ENCODE assay signal across 1 cellular context in the genomic region with DNA sequence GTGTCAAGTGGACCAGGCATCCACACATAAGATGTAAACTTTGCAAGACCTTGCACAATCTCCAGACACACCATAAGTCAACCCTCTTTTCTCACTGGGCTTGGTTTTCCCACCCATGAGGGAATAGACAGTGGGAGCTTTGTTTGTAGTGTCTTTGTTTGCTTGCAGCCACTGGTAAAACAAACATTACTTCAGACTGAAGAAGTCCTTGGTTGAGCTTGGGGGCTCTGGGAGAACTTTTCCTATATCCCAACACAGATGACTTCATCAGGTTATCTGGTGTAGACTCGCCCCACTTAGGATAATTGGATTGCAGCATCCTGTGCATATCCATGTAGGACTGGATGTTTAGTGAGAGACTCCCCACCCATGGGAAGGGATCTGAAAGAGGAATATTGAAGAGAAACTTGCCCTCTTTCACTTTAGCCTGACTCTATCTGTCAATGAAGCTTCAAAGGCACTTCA.
TF ChIP-seq lines count a peak whose summit lies in the region.

No MANE protein-coding gene starts in this region.

TF ChIP-seq in HEK293, 187 proteins besides CTCF, POLR2A, EP300 and RAD21 (continued from another document and continues in another):
- TF ChIP-seq FEZF1 (tag by site-specific recombination; IDR thresholded peaks at IDR 0.05) (peak; percentile 81), PRDM1 (tag by site-specific recombination; IDR thresholded peaks at IDR 0.05) (peak; percentile 75), KLF16 (tag by site-specific recombination; IDR thresholded peaks at IDR 0.05) (no peak), SP7 (tag by site-specific recombination; IDR thresholded peaks at IDR 0.05) (peak; percentile 90), KLF7 (tag by site-specific recombination; IDR thresholded peaks at IDR 0.05; ENCODE audit: borderline replicate concordance) (peak; percentile 82; the same call in 1 of the 2 replicates), ZXDB (tag by site-specific recombination; IDR thresholded peaks at IDR 0.05) (peak; percentile 88), ZFP69B (tag by site-specific recombination; IDR thresholded peaks at IDR 0.05) (0 out of 2 replicates have a peak, but pooled peaks have one; percentile 43), ZNF548 (tag by site-specific recombination; IDR thresholded peaks at IDR 0.05) (no peak), ZNF768 (tag by site-specific recombination; IDR thresholded peaks at IDR 0.05) (no peak), ZNF248 (tag by site-specific recombination; IDR thresholded peaks at IDR 0.05) (no peak), ZNF664 (tag by site-specific recombination; IDR thresholded peaks at IDR 0.05) (0 out of 2 replicates have a peak, but pooled peaks have one; percentile 35), GLIS1 (tag by site-specific recombination; IDR thresholded peaks at IDR 0.05) (peak; percentile 89), MYNN (tag by site-specific recombination; IDR thresholded peaks at IDR 0.05; ENCODE audit: borderline replicate concordance) (no peak), ZNF335 (tag by site-specific recombination; conservative IDR thresholded peaks at IDR 0.05) (0 out of 2 replicates have a peak, but pooled peaks have one; percentile 53), ZBTB17 (tag by site-specific recombination; IDR thresholded peaks at IDR 0.05) (peak; percentile 95), ZNF416 (tag by site-specific recombination; IDR thresholded peaks at IDR 0.05) (no peak), ZNF266 (tag by site-specific recombination; IDR thresholded peaks at IDR 0.05; ENCODE audit: low read depth) (no peak)
- TF ChIP-seq, protein P1, sequence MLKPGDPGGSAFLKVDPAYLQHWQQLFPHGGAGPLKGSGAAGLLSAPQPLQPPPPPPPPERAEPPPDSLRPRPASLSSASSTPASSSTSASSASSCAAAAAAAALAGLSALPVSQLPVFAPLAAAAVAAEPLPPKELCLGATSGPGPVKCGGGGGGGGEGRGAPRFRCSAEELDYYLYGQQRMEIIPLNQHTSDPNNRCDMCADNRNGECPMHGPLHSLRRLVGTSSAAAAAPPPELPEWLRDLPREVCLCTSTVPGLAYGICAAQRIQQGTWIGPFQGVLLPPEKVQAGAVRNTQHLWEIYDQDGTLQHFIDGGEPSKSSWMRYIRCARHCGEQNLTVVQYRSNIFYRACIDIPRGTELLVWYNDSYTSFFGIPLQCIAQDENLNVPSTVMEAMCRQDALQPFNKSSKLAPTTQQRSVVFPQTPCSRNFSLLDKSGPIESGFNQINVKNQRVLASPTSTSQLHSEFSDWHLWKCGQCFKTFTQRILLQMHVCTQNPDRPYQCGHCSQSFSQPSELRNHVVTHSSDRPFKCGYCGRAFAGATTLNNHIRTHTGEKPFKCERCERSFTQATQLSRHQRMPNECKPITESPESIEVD (tag by site-specific recombination; IDR thresholded peaks at IDR 0.05): peak; percentile 90
- TF ChIP-seq, protein P2, sequence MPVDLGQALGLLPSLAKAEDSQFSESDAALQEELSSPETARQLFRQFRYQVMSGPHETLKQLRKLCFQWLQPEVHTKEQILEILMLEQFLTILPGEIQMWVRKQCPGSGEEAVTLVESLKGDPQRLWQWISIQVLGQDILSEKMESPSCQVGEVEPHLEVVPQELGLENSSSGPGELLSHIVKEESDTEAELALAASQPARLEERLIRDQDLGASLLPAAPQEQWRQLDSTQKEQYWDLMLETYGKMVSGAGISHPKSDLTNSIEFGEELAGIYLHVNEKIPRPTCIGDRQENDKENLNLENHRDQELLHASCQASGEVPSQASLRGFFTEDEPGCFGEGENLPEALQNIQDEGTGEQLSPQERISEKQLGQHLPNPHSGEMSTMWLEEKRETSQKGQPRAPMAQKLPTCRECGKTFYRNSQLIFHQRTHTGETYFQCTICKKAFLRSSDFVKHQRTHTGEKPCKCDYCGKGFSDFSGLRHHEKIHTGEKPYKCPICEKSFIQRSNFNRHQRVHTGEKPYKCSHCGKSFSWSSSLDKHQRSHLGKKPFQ (tag by site-specific recombination; IDR thresholded peaks at IDR 0.05): peak; percentile 79; the same call in 1 of the 2 replicates
- TF ChIP-seq, protein P3, sequence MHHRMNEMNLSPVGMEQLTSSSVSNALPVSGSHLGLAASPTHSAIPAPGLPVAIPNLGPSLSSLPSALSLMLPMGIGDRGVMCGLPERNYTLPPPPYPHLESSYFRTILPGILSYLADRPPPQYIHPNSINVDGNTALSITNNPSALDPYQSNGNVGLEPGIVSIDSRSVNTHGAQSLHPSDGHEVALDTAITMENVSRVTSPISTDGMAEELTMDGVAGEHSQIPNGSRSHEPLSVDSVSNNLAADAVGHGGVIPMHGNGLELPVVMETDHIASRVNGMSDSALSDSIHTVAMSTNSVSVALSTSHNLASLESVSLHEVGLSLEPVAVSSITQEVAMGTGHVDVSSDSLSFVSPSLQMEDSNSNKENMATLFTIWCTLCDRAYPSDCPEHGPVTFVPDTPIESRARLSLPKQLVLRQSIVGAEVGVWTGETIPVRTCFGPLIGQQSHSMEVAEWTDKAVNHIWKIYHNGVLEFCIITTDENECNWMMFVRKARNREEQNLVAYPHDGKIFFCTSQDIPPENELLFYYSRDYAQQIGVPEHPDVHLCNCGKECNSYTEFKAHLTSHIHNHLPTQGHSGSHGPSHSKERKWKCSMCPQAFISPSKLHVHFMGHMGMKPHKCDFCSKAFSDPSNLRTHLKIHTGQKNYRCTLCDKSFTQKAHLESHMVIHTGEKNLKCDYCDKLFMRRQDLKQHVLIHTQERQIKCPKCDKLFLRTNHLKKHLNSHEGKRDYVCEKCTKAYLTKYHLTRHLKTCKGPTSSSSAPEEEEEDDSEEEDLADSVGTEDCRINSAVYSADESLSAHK (tag by site-specific recombination; IDR thresholded peaks at IDR 0.05): peak; percentile 77; the same call in 1 of the 2 replicates
- TF ChIP-seq, protein P4, sequence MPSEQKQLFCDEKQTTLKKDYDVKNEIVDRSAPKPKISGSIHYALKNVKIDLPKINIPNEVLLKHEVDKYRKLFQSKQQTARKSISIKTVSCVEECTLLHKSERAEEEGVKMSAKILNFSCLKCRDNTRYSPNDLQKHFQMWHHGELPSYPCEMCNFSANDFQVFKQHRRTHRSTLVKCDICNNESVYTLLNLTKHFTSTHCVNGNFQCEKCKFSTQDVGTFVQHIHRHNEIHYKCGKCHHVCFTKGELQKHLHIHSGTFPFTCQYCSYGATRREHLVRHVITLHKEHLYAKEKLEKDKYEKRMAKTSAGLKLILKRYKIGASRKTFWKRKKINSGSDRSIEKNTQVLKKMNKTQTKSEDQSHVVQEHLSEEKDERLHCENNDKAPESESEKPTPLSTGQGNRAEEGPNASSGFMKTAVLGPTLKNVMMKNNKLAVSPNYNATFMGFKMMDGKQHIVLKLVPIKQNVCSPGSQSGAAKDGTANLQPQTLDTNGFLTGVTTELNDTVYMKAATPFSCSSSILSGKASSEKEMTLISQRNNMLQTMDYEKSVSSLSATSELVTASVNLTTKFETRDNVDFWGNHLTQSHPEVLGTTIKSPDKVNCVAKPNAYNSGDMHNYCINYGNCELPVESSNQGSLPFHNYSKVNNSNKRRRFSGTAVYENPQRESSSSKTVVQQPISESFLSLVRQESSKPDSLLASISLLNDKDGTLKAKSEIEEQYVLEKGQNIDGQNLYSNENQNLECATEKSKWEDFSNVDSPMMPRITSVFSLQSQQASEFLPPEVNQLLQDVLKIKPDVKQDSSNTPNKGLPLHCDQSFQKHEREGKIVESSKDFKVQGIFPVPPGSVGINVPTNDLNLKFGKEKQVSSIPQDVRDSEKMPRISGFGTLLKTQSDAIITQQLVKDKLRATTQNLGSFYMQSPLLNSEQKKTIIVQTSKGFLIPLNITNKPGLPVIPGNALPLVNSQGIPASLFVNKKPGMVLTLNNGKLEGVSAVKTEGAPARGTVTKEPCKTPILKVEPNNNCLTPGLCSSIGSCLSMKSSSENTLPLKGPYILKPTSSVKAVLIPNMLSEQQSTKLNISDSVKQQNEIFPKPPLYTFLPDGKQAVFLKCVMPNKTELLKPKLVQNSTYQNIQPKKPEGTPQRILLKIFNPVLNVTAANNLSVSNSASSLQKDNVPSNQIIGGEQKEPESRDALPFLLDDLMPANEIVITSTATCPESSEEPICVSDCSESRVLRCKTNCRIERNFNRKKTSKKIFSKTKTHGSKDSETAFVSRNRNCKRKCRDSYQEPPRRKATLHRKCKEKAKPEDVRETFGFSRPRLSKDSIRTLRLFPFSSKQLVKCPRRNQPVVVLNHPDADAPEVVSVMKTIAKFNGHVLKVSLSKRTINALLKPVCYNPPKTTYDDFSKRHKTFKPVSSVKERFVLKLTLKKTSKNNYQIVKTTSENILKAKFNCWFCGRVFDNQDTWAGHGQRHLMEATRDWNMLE (tag by site-specific recombination; conservative IDR thresholded peaks at IDR 0.05; ENCODE audit: low read depth): peak; percentile 61
- TF ChIP-seq, protein P5, sequence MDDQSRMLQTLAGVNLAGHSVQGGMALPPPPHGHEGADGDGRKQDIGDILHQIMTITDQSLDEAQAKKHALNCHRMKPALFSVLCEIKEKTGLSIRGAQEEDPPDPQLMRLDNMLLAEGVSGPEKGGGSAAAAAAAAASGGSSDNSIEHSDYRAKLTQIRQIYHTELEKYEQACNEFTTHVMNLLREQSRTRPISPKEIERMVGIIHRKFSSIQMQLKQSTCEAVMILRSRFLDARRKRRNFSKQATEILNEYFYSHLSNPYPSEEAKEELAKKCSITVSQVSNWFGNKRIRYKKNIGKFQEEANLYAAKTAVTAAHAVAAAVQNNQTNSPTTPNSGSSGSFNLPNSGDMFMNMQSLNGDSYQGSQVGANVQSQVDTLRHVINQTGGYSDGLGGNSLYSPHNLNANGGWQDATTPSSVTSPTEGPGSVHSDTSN (CRISPR knock-in tag; IDR thresholded peaks at IDR 0.05): no peak
- TF ChIP-seq, protein P6, sequence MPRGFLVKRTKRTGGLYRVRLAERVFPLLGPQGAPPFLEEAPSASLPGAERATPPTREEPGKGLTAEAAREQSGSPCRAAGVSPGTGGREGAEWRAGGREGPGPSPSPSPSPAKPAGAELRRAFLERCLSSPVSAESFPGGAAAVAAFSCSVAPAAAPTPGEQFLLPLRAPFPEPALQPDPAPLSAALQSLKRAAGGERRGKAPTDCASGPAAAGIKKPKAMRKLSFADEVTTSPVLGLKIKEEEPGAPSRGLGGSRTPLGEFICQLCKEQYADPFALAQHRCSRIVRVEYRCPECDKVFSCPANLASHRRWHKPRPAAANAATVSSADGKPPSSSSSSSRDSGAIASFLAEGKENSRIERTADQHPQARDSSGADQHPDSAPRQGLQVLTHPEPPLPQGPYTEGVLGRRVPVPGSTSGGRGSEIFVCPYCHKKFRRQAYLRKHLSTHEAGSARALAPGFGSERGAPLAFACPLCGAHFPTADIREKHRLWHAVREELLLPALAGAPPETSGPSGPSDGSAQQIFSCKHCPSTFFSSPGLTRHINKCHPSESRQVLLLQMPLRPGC (tag by site-specific recombination; IDR thresholded peaks at IDR 0.05): peak; percentile 92; the same call in 1 of the 2 replicates
- TF ChIP-seq, protein P7, sequence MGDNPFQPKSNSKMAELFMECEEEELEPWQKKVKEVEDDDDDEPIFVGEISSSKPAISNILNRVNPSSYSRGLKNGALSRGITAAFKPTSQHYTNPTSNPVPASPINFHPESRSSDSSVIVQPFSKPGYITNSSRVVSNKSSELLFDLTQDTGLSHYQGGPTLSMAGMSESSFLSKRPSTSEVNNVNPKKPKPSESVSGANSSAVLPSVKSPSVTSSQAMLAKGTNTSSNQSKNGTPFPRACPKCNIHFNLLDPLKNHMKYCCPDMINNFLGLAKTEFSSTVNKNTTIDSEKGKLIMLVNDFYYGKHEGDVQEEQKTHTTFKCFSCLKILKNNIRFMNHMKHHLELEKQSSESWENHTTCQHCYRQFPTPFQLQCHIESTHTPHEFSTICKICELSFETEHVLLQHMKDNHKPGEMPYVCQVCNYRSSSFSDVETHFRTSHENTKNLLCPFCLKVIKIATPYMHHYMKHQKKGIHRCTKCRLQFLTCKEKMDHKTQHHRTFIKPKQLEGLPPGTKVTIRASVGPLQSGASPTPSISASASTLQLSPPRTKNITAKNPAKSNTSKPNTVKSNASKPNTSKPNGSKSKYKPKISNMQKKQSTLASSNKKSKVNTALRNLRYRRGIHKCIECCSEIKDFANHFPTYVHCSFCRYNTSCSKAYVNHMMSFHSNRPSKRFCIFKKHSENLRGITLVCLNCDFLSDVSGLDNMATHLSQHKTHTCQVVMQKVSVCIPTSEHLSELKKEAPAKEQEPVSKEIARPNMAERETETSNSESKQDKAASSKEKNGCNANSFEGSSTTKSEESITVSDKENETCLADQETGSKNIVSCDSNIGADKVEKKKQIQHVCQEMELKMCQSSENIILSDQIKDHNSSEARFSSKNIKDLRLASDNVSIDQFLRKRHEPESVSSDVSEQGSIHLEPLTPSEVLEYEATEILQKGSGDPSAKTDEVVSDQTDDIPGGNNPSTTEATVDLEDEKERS (tag by site-specific recombination; IDR thresholded peaks at IDR 0.05): no peak
- TF ChIP-seq, protein P8, sequence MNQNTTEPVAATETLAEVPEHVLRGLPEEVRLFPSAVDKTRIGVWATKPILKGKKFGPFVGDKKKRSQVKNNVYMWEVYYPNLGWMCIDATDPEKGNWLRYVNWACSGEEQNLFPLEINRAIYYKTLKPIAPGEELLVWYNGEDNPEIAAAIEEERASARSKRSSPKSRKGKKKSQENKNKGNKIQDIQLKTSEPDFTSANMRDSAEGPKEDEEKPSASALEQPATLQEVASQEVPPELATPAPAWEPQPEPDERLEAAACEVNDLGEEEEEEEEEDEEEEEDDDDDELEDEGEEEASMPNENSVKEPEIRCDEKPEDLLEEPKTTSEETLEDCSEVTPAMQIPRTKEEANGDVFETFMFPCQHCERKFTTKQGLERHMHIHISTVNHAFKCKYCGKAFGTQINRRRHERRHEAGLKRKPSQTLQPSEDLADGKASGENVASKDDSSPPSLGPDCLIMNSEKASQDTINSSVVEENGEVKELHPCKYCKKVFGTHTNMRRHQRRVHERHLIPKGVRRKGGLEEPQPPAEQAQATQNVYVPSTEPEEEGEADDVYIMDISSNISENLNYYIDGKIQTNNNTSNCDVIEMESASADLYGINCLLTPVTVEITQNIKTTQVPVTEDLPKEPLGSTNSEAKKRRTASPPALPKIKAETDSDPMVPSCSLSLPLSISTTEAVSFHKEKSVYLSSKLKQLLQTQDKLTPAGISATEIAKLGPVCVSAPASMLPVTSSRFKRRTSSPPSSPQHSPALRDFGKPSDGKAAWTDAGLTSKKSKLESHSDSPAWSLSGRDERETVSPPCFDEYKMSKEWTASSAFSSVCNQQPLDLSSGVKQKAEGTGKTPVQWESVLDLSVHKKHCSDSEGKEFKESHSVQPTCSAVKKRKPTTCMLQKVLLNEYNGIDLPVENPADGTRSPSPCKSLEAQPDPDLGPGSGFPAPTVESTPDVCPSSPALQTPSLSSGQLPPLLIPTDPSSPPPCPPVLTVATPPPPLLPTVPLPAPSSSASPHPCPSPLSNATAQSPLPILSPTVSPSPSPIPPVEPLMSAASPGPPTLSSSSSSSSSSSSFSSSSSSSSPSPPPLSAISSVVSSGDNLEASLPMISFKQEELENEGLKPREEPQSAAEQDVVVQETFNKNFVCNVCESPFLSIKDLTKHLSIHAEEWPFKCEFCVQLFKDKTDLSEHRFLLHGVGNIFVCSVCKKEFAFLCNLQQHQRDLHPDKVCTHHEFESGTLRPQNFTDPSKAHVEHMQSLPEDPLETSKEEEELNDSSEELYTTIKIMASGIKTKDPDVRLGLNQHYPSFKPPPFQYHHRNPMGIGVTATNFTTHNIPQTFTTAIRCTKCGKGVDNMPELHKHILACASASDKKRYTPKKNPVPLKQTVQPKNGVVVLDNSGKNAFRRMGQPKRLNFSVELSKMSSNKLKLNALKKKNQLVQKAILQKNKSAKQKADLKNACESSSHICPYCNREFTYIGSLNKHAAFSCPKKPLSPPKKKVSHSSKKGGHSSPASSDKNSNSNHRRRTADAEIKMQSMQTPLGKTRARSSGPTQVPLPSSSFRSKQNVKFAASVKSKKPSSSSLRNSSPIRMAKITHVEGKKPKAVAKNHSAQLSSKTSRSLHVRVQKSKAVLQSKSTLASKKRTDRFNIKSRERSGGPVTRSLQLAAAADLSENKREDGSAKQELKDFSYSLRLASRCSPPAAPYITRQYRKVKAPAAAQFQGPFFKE (tag by site-specific recombination; IDR thresholded peaks at IDR 0.05; ENCODE audit: borderline replicate concordance): no peak
